ENCODE assay signal across 1 cellular context in the genomic region with DNA sequence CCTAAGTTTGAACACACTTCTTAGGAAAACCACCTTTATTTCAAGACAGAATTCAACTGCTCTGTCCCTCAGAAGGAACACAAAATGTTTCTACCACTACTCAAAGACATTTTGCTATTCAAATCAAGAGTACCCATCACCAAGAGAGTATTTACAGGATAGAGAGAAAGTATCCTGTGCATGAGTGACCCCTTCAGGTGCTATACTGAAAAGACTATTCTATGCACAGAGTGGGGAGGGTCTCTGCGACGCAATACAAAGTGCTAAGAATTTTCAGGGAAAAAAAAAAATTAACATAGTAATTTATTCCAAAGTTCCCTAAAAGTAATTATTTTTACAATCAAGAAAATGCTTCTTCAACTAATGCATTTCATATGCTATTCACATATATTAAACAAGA.
TF ChIP-seq lines count a peak whose summit lies in the region.

No MANE protein-coding gene starts in this region.

TF ChIP-seq in GM23338, 12 proteins besides CTCF, POLR2A, EP300 and RAD21 (continued from another document):
- TF ChIP-seq, protein P1, sequence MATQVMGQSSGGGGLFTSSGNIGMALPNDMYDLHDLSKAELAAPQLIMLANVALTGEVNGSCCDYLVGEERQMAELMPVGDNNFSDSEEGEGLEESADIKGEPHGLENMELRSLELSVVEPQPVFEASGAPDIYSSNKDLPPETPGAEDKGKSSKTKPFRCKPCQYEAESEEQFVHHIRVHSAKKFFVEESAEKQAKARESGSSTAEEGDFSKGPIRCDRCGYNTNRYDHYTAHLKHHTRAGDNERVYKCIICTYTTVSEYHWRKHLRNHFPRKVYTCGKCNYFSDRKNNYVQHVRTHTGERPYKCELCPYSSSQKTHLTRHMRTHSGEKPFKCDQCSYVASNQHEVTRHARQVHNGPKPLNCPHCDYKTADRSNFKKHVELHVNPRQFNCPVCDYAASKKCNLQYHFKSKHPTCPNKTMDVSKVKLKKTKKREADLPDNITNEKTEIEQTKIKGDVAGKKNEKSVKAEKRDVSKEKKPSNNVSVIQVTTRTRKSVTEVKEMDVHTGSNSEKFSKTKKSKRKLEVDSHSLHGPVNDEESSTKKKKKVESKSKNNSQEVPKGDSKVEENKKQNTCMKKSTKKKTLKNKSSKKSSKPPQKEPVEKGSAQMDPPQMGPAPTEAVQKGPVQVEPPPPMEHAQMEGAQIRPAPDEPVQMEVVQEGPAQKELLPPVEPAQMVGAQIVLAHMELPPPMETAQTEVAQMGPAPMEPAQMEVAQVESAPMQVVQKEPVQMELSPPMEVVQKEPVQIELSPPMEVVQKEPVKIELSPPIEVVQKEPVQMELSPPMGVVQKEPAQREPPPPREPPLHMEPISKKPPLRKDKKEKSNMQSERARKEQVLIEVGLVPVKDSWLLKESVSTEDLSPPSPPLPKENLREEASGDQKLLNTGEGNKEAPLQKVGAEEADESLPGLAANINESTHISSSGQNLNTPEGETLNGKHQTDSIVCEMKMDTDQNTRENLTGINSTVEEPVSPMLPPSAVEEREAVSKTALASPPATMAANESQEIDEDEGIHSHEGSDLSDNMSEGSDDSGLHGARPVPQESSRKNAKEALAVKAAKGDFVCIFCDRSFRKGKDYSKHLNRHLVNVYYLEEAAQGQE (IDR thresholded peaks at IDR 0.05; ENCODE audit: unreplicated experiment) = no peak
